In genomic region chr11:131653244-131653643, GRCh38 we compare ENCODE assay signal across 1 cellular context.
TF ChIP-seq lines count a peak whose summit lies in the region.

No MANE protein-coding gene starts in this region.

TF ChIP-seq in SK-N-SH, 30 proteins besides CTCF, POLR2A, EP300 and RAD21 (continued from another document):
- no peak for TF ChIP-seq ZBTB33 (IDR thresholded peaks at IDR 0.05; ENCODE audit: borderline replicate concordance, low read depth)
- TF ChIP-seq YY1 (IDR thresholded peaks at IDR 0.05; ENCODE audit: low read depth): no peak
